Comparison of ENCODE assay signal across 8 cellular contexts in genomic region chr11:65606876-65607613, GRCh38. TPM values are rescaled to one million over a fixed set of nuclear protein-coding genes. Genes with fewer than 3 reads are reported as not detected.
DNase-seq lines count a peak whose midpoint lies in the region; ATAC-seq, FAIRE-seq and TF ChIP-seq lines count a peak whose summit lies in the region.

No MANE protein-coding gene starts in this region.

- H3K9me3 Mint-ChIP-seq in naive thymus-derived CD8-positive, alpha-beta T cell, result no peaks in the 10 kb centered on the region
- peaks cover 0 to 2% (median 0%) of the 10 kb centered on the region in 7 donors for H3K9me3 Mint-ChIP-seq in CD14-positive monocyte

- peak overlapping the region in 1 of 10 donors; percentile 62 for H3K4me3 Mint-ChIP-seq in naive thymus-derived CD8-positive, alpha-beta T cell
- H3K4me3 Mint-ChIP-seq in CD14-positive monocyte, result no peak overlapping the region

- H3K36me3 ChIP-seq in GM23248 (ENCODE audit: low read depth), result peaks cover 11% of the 10 kb centered on the region; the same call in 1 of the 2 replicates

- peak overlapping the region; percentile 60 for H3K4me2 ChIP-seq in GM23248 (ENCODE audit: unreplicated experiment)

- no peaks in the 10 kb centered on the region for H3K27me3 ChIP-seq in GM23248 (replicated peaks; ENCODE audit: insufficient read depth)

- peaks cover 5% of the 10 kb centered on the region; the same call in 1 of the 2 replicates for H3F3A ChIP-seq in GM23248 (ENCODE audit: insufficient read depth)

- peak overlapping the region in 2 of 10 donors; percentile 14 to 57 for H3K27ac Mint-ChIP-seq in naive thymus-derived CD8-positive, alpha-beta T cell
- peak overlapping the region in 1 of 7 donors; percentile 46 for H3K27ac Mint-ChIP-seq in CD14-positive monocyte

- peak overlapping the region; percentile 35 for H3K27ac ChIP-seq in GM23248

- WGBS in GM23248 (ENCODE audit: low coverage in 1 of 2, low lambda C conversion rate in 2 of 2, missing lambda C conversion rate in 2 of 2), 2 experiments, result 3 to 6% methylated on average over 56 to 61 of the region's 67 CpGs

- intact Hi-C loops in CD14-positive monocyte (cut with micrococcal nuclease), result no loop called here

- DNase-seq in GM23248 (peak; percentile 98), foreskin fibroblast (peak; percentile 93 to 97), CD14-positive monocyte (ENCODE audit: low spot score) (no peak)
- no peak for DNase-seq in naive thymus-derived CD8-positive, alpha-beta T cell
- no peak for DNase-seq in activated CD4-positive, CD25-positive, alpha-beta regulatory T cell (lab: John Stamatoyannopoulos, UW)

- H3K36me3 Mint-ChIP-seq in naive thymus-derived CD8-positive, alpha-beta T cell, result peaks cover 0 to 60% (median 6%) of the 10 kb centered on the region in 3 donors
- peaks cover 77 to 90% of the 10 kb centered on the region in 2 donors for H3K36me3 Mint-ChIP-seq in CD14-positive monocyte

- in situ Hi-C loops in GM23248 (cut with MboI), result no loop called here

- peak; percentile 32 to 37 for ATAC-seq in naive thymus-derived CD8-positive, alpha-beta T cell
- no peak for ATAC-seq in GM19463 (IDR thresholded peaks at IDR 0.05; ENCODE audit: unreplicated experiment)
- ATAC-seq in HG02642 (IDR thresholded peaks at IDR 0.05; ENCODE audit: poor library complexity, unreplicated experiment), result no peak

- TF ChIP-seq CTCF in foreskin fibroblast (IDR thresholded peaks at IDR 0.05; ENCODE audit: low read depth, low read length), result no peak
- TF ChIP-seq CTCF in CD14-positive monocyte (IDR thresholded peaks at IDR 0.05), result no peak

- H3K79me2 ChIP-seq in GM23248 (ENCODE audit: insufficient read depth), result peaks cover 35% of the 10 kb centered on the region

- no peaks in the 10 kb centered on the region for H3K27me3 Mint-ChIP-seq in naive thymus-derived CD8-positive, alpha-beta T cell
- H3K27me3 Mint-ChIP-seq in CD14-positive monocyte (ENCODE audit: low read depth in 3 of 3), result no peaks in the 10 kb centered on the region

- POLR2A ChIA-PET in naive thymus-derived CD8-positive, alpha-beta T cell (lab: Charles Lee), result interaction anchor here (0.5 to 2.0 kb wide), 4 partner anchors 13 to 100 kb away, joined by 4 to 5 read pairs (median 4); no protein-coding TSS in a partner anchor

- H3K9ac ChIP-seq in GM23248, result peak overlapping the region; percentile 54

- peak; percentile 79 for FAIRE-seq in TTC549 (lab: Jason Lieb, UNC)

- H3K4me1 Mint-ChIP-seq in naive thymus-derived CD8-positive, alpha-beta T cell, result peaks cover 12 to 34% (median 30%) of the 10 kb centered on the region in 4 donors
- H3K4me1 Mint-ChIP-seq in CD14-positive monocyte, result peaks cover 27% of the 10 kb centered on the region

- no peaks in the 10 kb centered on the region for H3K9me2 ChIP-seq in GM23248 (ENCODE audit: insufficient read depth)

- H2AFZ ChIP-seq in GM23248, result no peak overlapping the region

- H3K9me3 ChIP-seq in GM23248 (ENCODE audit: low read depth), result no peaks in the 10 kb centered on the region

- peak overlapping the region; percentile 53 for H3K4me3 ChIP-seq in GM23248
- peak overlapping the region; percentile 7 to 26 for H3K4me3 ChIP-seq in foreskin fibroblast (ENCODE audit: low read depth in 1 of 2, low read length in 2 of 2)

- peaks cover 15% of the 10 kb centered on the region; the same call in 1 of the 2 replicates for H3K4me1 ChIP-seq in GM23248 (ENCODE audit: insufficient read depth)

- no peaks in the 10 kb centered on the region; the same call in 1 of the 2 replicates for H4K20me1 ChIP-seq in GM23248 (ENCODE audit: insufficient read depth)

RNA-seq across cellular contexts. Expression of gene MAP3K11, which starts 7.0 kb away (rescaled TPM):
- 17.6 and 24.7 TPM in 2 replicates for total RNA-seq in GM23248 (2014; rRNA removed; shearing (Covaris generic))
- polyA plus RNA-seq in GM23248 (2016; fragmentation: Nextera tagmentation; extraction: Ambion mirVana), result 9.5 and 10.6 TPM in 2 replicates
- total RNA-seq in naive thymus-derived CD8-positive, alpha-beta T cell, result 10 to 100 TPM; 61.6 to 66.3 TPM
- polyA plus RNA-seq in naive thymus-derived CD8-positive, alpha-beta T cell, result 10 to 100 TPM in 2 of 3 donors, 1 to 10 TPM in 1; 8.7 to 20.5 (median 12.7) TPM
- 10 to 100 TPM; 20.8 to 32.0 TPM for polyA plus RNA-seq in CD14-positive monocyte

RNA-seq across cellular contexts. Expression of gene PCNX3, which starts 8.5 kb away (rescaled TPM):
- 23.5 and 30.2 TPM in 2 replicates for total RNA-seq in GM23248 (2014; rRNA removed; shearing (Covaris generic))
- polyA plus RNA-seq in GM23248 (2016; fragmentation: Nextera tagmentation; extraction: Ambion mirVana) (8.1 and 8.6 TPM in 2 replicates), CD14-positive monocyte (1 to 10 TPM in 1 of 2 donors, under 1 TPM in 1; 0.58 to 1.7 TPM)
- 10 to 100 TPM; 57.4 to 64.2 TPM for total RNA-seq in naive thymus-derived CD8-positive, alpha-beta T cell
- 1 to 10 TPM in 2 of 3 donors, under 1 TPM in 1; 0.96 to 6.5 (median 2.2) TPM for polyA plus RNA-seq in naive thymus-derived CD8-positive, alpha-beta T cell

RNA-seq across cellular contexts. Expression of gene KCNK7, which starts 11.4 kb away (rescaled TPM):
- total RNA-seq in GM23248 (2014; rRNA removed; shearing (Covaris generic)), result not detected in 2 replicates
- polyA plus RNA-seq in GM23248 (2016; fragmentation: Nextera tagmentation; extraction: Ambion mirVana), result not detected in 2 replicates
- total RNA-seq in naive thymus-derived CD8-positive, alpha-beta T cell, result 1 to 10 TPM; 2.4 to 5.0 TPM
- polyA plus RNA-seq in naive thymus-derived CD8-positive, alpha-beta T cell, result under 1 TPM in 1 of 3 donors, not detected in 2; 0.34 TPM
- not detected for polyA plus RNA-seq in CD14-positive monocyte

RNA-seq across cellular contexts. Expression of gene SIPA1, which starts 30.9 kb away (rescaled TPM):
- total RNA-seq in GM23248 (2014; rRNA removed; shearing (Covaris generic)), result 15.9 and 16.6 TPM in 2 replicates
- polyA plus RNA-seq in GM23248 (2016; fragmentation: Nextera tagmentation; extraction: Ambion mirVana) (10.8 and 13.0 TPM in 2 replicates), CD14-positive monocyte (10 to 100 TPM; 83.4 to 86.5 TPM)
- 100 to 1,000 TPM; 155 to 157 TPM for total RNA-seq in naive thymus-derived CD8-positive, alpha-beta T cell
- 100 to 1,000 TPM; 118 to 238 (median 140) TPM for polyA plus RNA-seq in naive thymus-derived CD8-positive, alpha-beta T cell

RNA-seq across cellular contexts. Expression of gene EHBP1L1, which starts 31.2 kb away (rescaled TPM):
- 85.5 and 88.5 TPM in 2 replicates for total RNA-seq in GM23248 (2014; rRNA removed; shearing (Covaris generic))
- polyA plus RNA-seq in GM23248 (2016; fragmentation: Nextera tagmentation; extraction: Ambion mirVana) (11.5 and 12.6 TPM in 2 replicates), CD14-positive monocyte (10 to 100 TPM; 29.6 to 42.6 TPM)
- 100 to 1,000 TPM; 101 to 108 TPM for total RNA-seq in naive thymus-derived CD8-positive, alpha-beta T cell
- polyA plus RNA-seq in naive thymus-derived CD8-positive, alpha-beta T cell, result 10 to 100 TPM; 10.8 to 19.8 (median 11.5) TPM

Comparison
In these comparisons a context has a peak if more than half of its experiments do, and no peak if none do; other contexts are left out.
1. DNase-seq: peak in GM23248 (single experiment) and foreskin fibroblast (2 of 2); none in naive thymus-derived CD8-positive, alpha-beta T cell (0 of 10), CD14-positive monocyte (single experiment) and activated CD4-positive, CD25-positive, alpha-beta regulatory T cell (0 of 4).
2. ATAC-seq: peak in naive thymus-derived CD8-positive, alpha-beta T cell (2 of 2); none in GM19463 (single experiment) and HG02642 (single experiment).